ENCODE assay signal across 1 cellular context in genomic region chr17:67247416-67247900, GRCh38.
TF ChIP-seq lines count a peak whose summit lies in the region.

No MANE protein-coding gene starts in this region.

TF ChIP-seq in A549, 52 proteins besides CTCF, POLR2A, EP300 and RAD21:
- TF ChIP-seq USF2 (IDR thresholded peaks at IDR 0.05): no peak
- TF ChIP-seq ZC3H11A (IDR thresholded peaks at IDR 0.05): no peak
- TF ChIP-seq BHLHE40 (IDR thresholded peaks at IDR 0.05; ENCODE audit: low read depth, low read length): no peak
- no peak for TF ChIP-seq ZNF302 (CRISPR knock-in tag; IDR thresholded peaks at IDR 0.05)
- TF ChIP-seq RARB (CRISPR knock-in tag; IDR thresholded peaks at IDR 0.05): no peak
- TF ChIP-seq TP53 (CRISPR knock-in tag; IDR thresholded peaks at IDR 0.05): no peak
- no peak for TF ChIP-seq KDM1A (IDR thresholded peaks at IDR 0.05; ENCODE audit: low read depth)
- no peak for TF ChIP-seq HOXA7 (CRISPR knock-in tag; IDR thresholded peaks at IDR 0.05)
- TF ChIP-seq JUNB (IDR thresholded peaks at IDR 0.05): no peak
- TF ChIP-seq FOXS1 (CRISPR knock-in tag; IDR thresholded peaks at IDR 0.05): no peak
- TF ChIP-seq E2F6 (IDR thresholded peaks at IDR 0.05; ENCODE audit: borderline replicate concordance, low read depth): no peak
- TF ChIP-seq MAZ (IDR thresholded peaks at IDR 0.05; ENCODE audit: borderline replicate concordance, low read depth, low read length): no peak
- TF ChIP-seq BCL3 (IDR thresholded peaks at IDR 0.05): no peak
- TF ChIP-seq POLR2AphosphoS2 (conservative IDR thresholded peaks at IDR 0.05; ENCODE audit: low read length): no peak
